8 cellular contexts compared by ENCODE assay signal in the genomic region with DNA sequence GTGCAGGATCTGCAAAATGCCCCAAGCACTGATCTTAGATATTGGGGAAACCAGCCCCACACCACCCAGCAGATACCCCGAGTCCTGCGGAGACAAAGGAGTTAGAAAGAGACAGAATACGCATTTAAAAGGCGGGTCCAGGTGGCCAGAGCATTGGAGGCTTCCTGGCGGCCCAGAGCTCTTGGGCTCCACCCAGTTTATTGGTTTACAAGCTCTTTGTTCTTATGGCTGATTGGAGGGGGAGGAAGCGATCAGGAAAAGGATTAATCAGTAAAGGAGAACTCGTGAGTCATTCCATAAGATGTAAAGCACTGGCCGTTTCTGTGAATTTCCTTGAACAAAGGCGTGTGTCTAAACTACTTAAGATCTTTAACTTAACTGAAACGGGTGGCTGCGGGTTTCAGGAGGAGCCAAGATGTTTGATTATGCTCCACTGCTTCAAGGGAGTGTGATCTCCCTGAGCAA. TPM values are rescaled to one million over a fixed set of nuclear protein-coding genes. Genes with fewer than 3 reads are reported as not detected.
DNase-seq lines count a peak whose midpoint lies in the region; ATAC-seq, FAIRE-seq and TF ChIP-seq lines count a peak whose summit lies in the region.

No MANE protein-coding gene starts in this region.

- TF ChIP-seq POLR2A in K562 (conservative IDR thresholded peaks at IDR 0.05) = no peak
- TF ChIP-seq POLR2A in H54 (IDR thresholded peaks at IDR 0.05; ENCODE audit: low read depth, low read length) = no peak

- H3K36me3 ChIP-seq in K562 (ENCODE audit: control insufficient read depth, insufficient read depth, low read length) (peaks cover 41% of the 10 kb centered on the region; the same call in 2 of the 3 replicates), liver (ENCODE audit: control insufficient read depth in 4 of 4, insufficient read depth in 3 of 4, low read depth in 1 of 4, low read length in 3 of 4) (peaks cover 0 to 9% (median under 1%) of the 10 kb centered on the region in 4 donors), thymus (ENCODE audit: control insufficient read depth, insufficient read depth) (peaks cover 5% of the 10 kb centered on the region)

- no peaks in the 10 kb centered on the region for H3K9me3 ChIP-seq in K562 (replicated peaks; ENCODE audit: control insufficient read depth, insufficient read depth, low read depth, low read length)
- peaks cover 0 to 2% (median 0%) of the 10 kb centered on the region in 4 donors for H3K9me3 ChIP-seq in liver (ENCODE audit: control insufficient read depth in 4 of 4, low read length in 3 of 4)
- no peaks in the 10 kb centered on the region for H3K9me3 ChIP-seq in thymus (ENCODE audit: control insufficient read depth)

- DNase-seq in NCI-H2227 treated with DMSO at 0.1 percent for 48 hours (lab: John Stamatoyannopoulos, UW) (peak; percentile 32), K562 (ENCODE audit: extremely low read depth in 1 of 4, low spot score in 3 of 4) (peak; percentile 35 to 56 (median 44)), H54 (ENCODE audit: insufficient read length, low spot score) (no peak), NCI-H1436 (lab: John Stamatoyannopoulos, UW) (no peak)

- H3K4me3 ChIP-seq in GM08714 (ENCODE audit: low read length) (peak overlapping the region; percentile 93), K562 (peak overlapping the region; percentile 73), liver (ENCODE audit: low read depth in 1 of 3, low read length in 3 of 3) (peak overlapping the region; percentile 53 to 92 (median 89)), thymus (ENCODE audit: low read length) (peak overlapping the region; percentile 73)

- BruUV-seq in K562 (replicated peaks; lab: Mats Ljungman, UMichigan) = no TSS peak

- intact Hi-C loops in K562 (cut with micrococcal nuclease) = no loop called here

- H3K9ac ChIP-seq in K562 (ENCODE audit: insufficient read depth in 1 of 2, low read depth in 2 of 2, low read length in 2 of 2) (peak overlapping the region; percentile 86 to 99), liver (ENCODE audit: low read depth in 1 of 2, low read length in 2 of 2) (peak overlapping the region in 1 of 2 donors; percentile 68)

- in situ Hi-C loops in K562 (cut with MboI) = no loop called here

- POLR2A ChIA-PET in K562 (lab: Yijun Ruan, JAX) = interaction anchor here (0.6 to 0.7 kb wide), 3 partner anchors 32 to 696 kb away, joined by 3 to 4 read pairs (median 3); no protein-coding TSS in a partner anchor

- no peaks in the 10 kb centered on the region for H3K27me3 ChIP-seq in K562 (ENCODE audit: control insufficient read depth in 2 of 2, insufficient read depth in 2 of 2, low read length in 2 of 2)
- no peaks in the 10 kb centered on the region for H3K27me3 ChIP-seq in liver (ENCODE audit: control insufficient read depth in 4 of 4, insufficient read depth in 4 of 4, low read length in 3 of 4)
- no peaks in the 10 kb centered on the region for H3K27me3 ChIP-seq in thymus (ENCODE audit: control insufficient read depth, insufficient read depth)

- CTCF ChIA-PET in K562 (lab: Yijun Ruan, JAX; ENCODE audit: low intra/inter-chr PET ratio) = interaction anchor here (0.6 kb wide), 1 partner anchor 570 kb away, joined by 3 read pairs; a partner anchor contains a TSS

- under 1% methylated on average over 11 of the region's 11 CpGs for WGBS in K562 (ENCODE audit: insufficient coverage, low coverage, missing lambda C conversion rate)
- WGBS in liver = 26% methylated on average over 11 of the region's 11 CpGs
- 39% methylated on average over 11 of the region's 11 CpGs for WGBS in thymus

- peaks cover 44% of the 10 kb centered on the region for H3K79me2 ChIP-seq in K562 (ENCODE audit: control insufficient read depth, insufficient read depth, low read length)

- H3K4me1 ChIP-seq in K562 (replicated peaks in 1 of 2; ENCODE audit: control insufficient read depth in 2 of 2, insufficient read depth in 2 of 2, low read length in 2 of 2) = peaks cover 4 to 9% of the 10 kb centered on the region in 2 experiments; a peak in 3 of 5 replicates
- H3K4me1 ChIP-seq in liver (ENCODE audit: control insufficient read depth in 4 of 4, insufficient read depth in 4 of 4, low read length in 3 of 4) = peaks cover 4 to 14% (median 10%) of the 10 kb centered on the region in 4 donors
- peaks cover 14% of the 10 kb centered on the region for H3K4me1 ChIP-seq in thymus (ENCODE audit: control insufficient read depth, insufficient read depth, low read length)

- H3K27ac ChIP-seq in K562 (ENCODE audit: extremely low read depth, low read depth, low read length) (peak overlapping the region; percentile 86), liver (ENCODE audit: low read depth in 1 of 2, low read length in 2 of 2) (peak overlapping the region in 1 of 2 donors; percentile 69), thymus (ENCODE audit: low read depth) (no peak overlapping the region)

- no peak for TF ChIP-seq CTCF in K562 (IDR thresholded peaks at IDR 0.05 in 2 of 3, conservative IDR thresholded peaks at IDR 0.05 in 1 of 3; ENCODE audit: insufficient read depth in 2 of 3, low read depth in 1 of 3, low read length in 3 of 3)
- TF ChIP-seq CTCF in liver (IDR thresholded peaks at IDR 0.05; ENCODE audit: low read depth, low read length, missing input control) = no peak

- no peak for TF ChIP-seq RAD21 in K562 (CRISPR knock-in tag; conservative IDR thresholded peaks at IDR 0.05 in 1 of 2, IDR thresholded peaks at IDR 0.05 in 1 of 2)
- TF ChIP-seq RAD21 in liver (IDR thresholded peaks at IDR 0.05) = no peak

- peak overlapping the region; percentile 92 for H3K4me2 ChIP-seq in K562 (ENCODE audit: insufficient read depth, low read length)

- H2AFZ ChIP-seq in K562 (ENCODE audit: low read depth, low read length) = peak overlapping the region; percentile 42; the same call in 1 of the 2 replicates

- no peak for FAIRE-seq in K562 (lab: Jason Lieb, UNC)
- FAIRE-seq in H54 (lab: Jason Lieb, UNC) = no peak

- no peaks in the 10 kb centered on the region for H3K9me1 ChIP-seq in K562 (ENCODE audit: control insufficient read depth, insufficient read depth, low read length)

- no peaks in the 10 kb centered on the region for H4K20me1 ChIP-seq in K562 (replicated peaks; ENCODE audit: control insufficient read depth, insufficient read depth, low read length)

- TF ChIP-seq EP300 in K562 (IDR thresholded peaks at IDR 0.05; ENCODE audit: low read length) = no peak

- ATAC-seq in K562 = peak; percentile 48
- ATAC-seq in HG03097 (IDR thresholded peaks at IDR 0.05; ENCODE audit: low FRiP score, unreplicated experiment) = no peak

RNA-seq across cellular contexts. Expression of a gene that starts 0.9 kb away (rescaled TPM):
- 121 and 215 TPM in 2 replicates for total RNA-seq in K562 (2011; cell fraction: chromatin; rRNA removed; ENCODE audit: low replicate concordance)
- 71.4 and 81.6 TPM in 2 replicates for total RNA-seq in K562 (2011; cell fraction: nucleolus; rRNA removed)
- total RNA-seq in K562 (2011; cell fraction: nucleoplasm; rRNA removed) = 111 and 192 TPM in 2 replicates
- total RNA-seq in K562 (2014; rRNA removed) (9.8 and 13.0 TPM in 2 replicates), K562 (2014; rRNA removed; fragmentation: Illumina TruSeq; extraction: Trizol) (42.0 and 47.5 TPM in 2 replicates), K562 (2015; rRNA removed; fragmentation: Illumina TruSeq; extraction: Trizol) (31.8 and 32.5 TPM in 2 replicates), K562 (2021) (33.9 and 35.1 TPM in 2 replicates), liver (10 to 100 TPM; 15.6 to 27.8 TPM)
- polyA plus RNA-seq in K562 (2011; rRNA removed) (30.2 and 41.7 TPM in 2 replicates), K562 (2014; fragmentation: Illumina TruSeq; extraction: Trizol) (24.4 and 24.9 TPM in 2 replicates), K562 (2014; fragmentation: Nextera tagmentation; extraction: Ambion mirVana) (1 to 10 TPM; 3.2 to 3.6 TPM), K562 (2014; rRNA removed) (22.7 and 28.7 TPM in 2 replicates), liver (1 to 10 TPM; 2.7 to 2.8 TPM), thymus (25.4 TPM)
- polyA plus RNA-seq in K562 (2011; cell fraction: cytosol; rRNA removed) = 15.4 and 26.5 TPM in 2 replicates
- 48.4 and 64.5 TPM in 2 replicates for polyA plus RNA-seq in K562 (2011; cell fraction: nucleus; rRNA removed)
- polyA plus RNA-seq in K562 (2012) = 14.0 and 22.1 TPM in 2 replicates
- 47.5 and 57.6 TPM in 2 replicates for polyA minus RNA-seq in K562 (2011; rRNA and poly(A)+ RNA removed)
- 33.0 and 33.9 TPM in 2 replicates for polyA minus RNA-seq in K562 (2011; cell fraction: cytosol; rRNA and poly(A)+ RNA removed)
- polyA minus RNA-seq in K562 (2011; cell fraction: nucleus; rRNA and poly(A)+ RNA removed) = 12.4 and 31.0 TPM in 2 replicates

RNA-seq across cellular contexts. Expression of a gene that starts 20.5 kb away (rescaled TPM):
- 74.5 and 127 TPM in 2 replicates for total RNA-seq in K562 (2011; cell fraction: chromatin; rRNA removed; ENCODE audit: low replicate concordance)
- 50.5 and 52.2 TPM in 2 replicates for total RNA-seq in K562 (2011; cell fraction: nucleolus; rRNA removed)
- total RNA-seq in K562 (2011; cell fraction: nucleoplasm; rRNA removed) = 90.6 and 144 TPM in 2 replicates
- total RNA-seq in K562 (2014; rRNA removed) (24.7 and 28.9 TPM in 2 replicates), K562 (2014; rRNA removed; fragmentation: Illumina TruSeq; extraction: Trizol) (37.5 and 43.1 TPM in 2 replicates), K562 (2015; rRNA removed; fragmentation: Illumina TruSeq; extraction: Trizol) (37.0 and 37.1 TPM in 2 replicates), K562 (2021) (23.2 and 28.6 TPM in 2 replicates), liver (10 to 100 TPM; 10.2 to 30.2 TPM)
- polyA plus RNA-seq in K562 (2011; rRNA removed) (14.4 and 17.9 TPM in 2 replicates), K562 (2014; fragmentation: Illumina TruSeq; extraction: Trizol) (14.3 and 17.1 TPM in 2 replicates), K562 (2014; fragmentation: Nextera tagmentation; extraction: Ambion mirVana) (1 to 10 TPM; 7.4 to 8.8 TPM), K562 (2014; rRNA removed) (14.2 and 20.8 TPM in 2 replicates), liver (1 to 10 TPM; 3.0 to 3.6 TPM), thymus (9.1 TPM)
- polyA plus RNA-seq in K562 (2011; cell fraction: cytosol; rRNA removed) = 5.0 and 8.1 TPM in 2 replicates
- polyA plus RNA-seq in K562 (2011; cell fraction: nucleus; rRNA removed) = 21.1 and 24.4 TPM in 2 replicates
- polyA plus RNA-seq in K562 (2012) = 8.0 and 9.2 TPM in 2 replicates
- polyA minus RNA-seq in K562 (2011; rRNA and poly(A)+ RNA removed) = 45.7 and 51.1 TPM in 2 replicates
- polyA minus RNA-seq in K562 (2011; cell fraction: cytosol; rRNA and poly(A)+ RNA removed) = 9.9 and 22.2 TPM in 2 replicates
- 13.6 and 21.4 TPM in 2 replicates for polyA minus RNA-seq in K562 (2011; cell fraction: nucleus; rRNA and poly(A)+ RNA removed)

RNA-seq across cellular contexts. Expression of a gene that starts 35.9 kb away (rescaled TPM):
- 30.9 and 41.2 TPM in 2 replicates for total RNA-seq in K562 (2011; cell fraction: chromatin; rRNA removed; ENCODE audit: low replicate concordance)
- 27.5 and 37.2 TPM in 2 replicates for total RNA-seq in K562 (2011; cell fraction: nucleolus; rRNA removed)
- total RNA-seq in K562 (2011; cell fraction: nucleoplasm; rRNA removed) = 32.6 and 36.0 TPM in 2 replicates
- total RNA-seq in K562 (2014; rRNA removed) = 7.3 and 8.1 TPM in 2 replicates
- total RNA-seq in K562 (2014; rRNA removed; fragmentation: Illumina TruSeq; extraction: Trizol) = 11.4 and 13.2 TPM in 2 replicates
- total RNA-seq in K562 (2015; rRNA removed; fragmentation: Illumina TruSeq; extraction: Trizol) = 12.4 and 13.3 TPM in 2 replicates
- total RNA-seq in K562 (2021) = 7.1 and 7.2 TPM in 2 replicates
- polyA plus RNA-seq in K562 (2011; rRNA removed) = 6.7 and 8.9 TPM in 2 replicates
- 3.9 and 7.4 TPM in 2 replicates for polyA plus RNA-seq in K562 (2011; cell fraction: cytosol; rRNA removed)
- 11.1 and 14.8 TPM in 2 replicates for polyA plus RNA-seq in K562 (2011; cell fraction: nucleus; rRNA removed)
- polyA plus RNA-seq in K562 (2012) = 5.9 and 6.0 TPM in 2 replicates
- polyA plus RNA-seq in K562 (2014; fragmentation: Illumina TruSeq; extraction: Trizol) = 9.8 and 11.2 TPM in 2 replicates
- 1 to 10 TPM; 4.4 to 8.5 TPM for polyA plus RNA-seq in K562 (2014; fragmentation: Nextera tagmentation; extraction: Ambion mirVana)
- 8.1 and 8.5 TPM in 2 replicates for polyA plus RNA-seq in K562 (2014; rRNA removed)
- polyA minus RNA-seq in K562 (2011; rRNA and poly(A)+ RNA removed) = 10.5 and 11.7 TPM in 2 replicates
- polyA minus RNA-seq in K562 (2011; cell fraction: cytosol; rRNA and poly(A)+ RNA removed) = 2.8 and 4.8 TPM in 2 replicates
- polyA minus RNA-seq in K562 (2011; cell fraction: nucleus; rRNA and poly(A)+ RNA removed) = 12.3 and 16.7 TPM in 2 replicates
- 10 to 100 TPM in 1 of 2 donors, 1 to 10 TPM in 1; 5.4 to 16.1 TPM for total RNA-seq in liver
- 1 to 10 TPM; 3.1 to 5.5 TPM for polyA plus RNA-seq in liver
- 7.8 TPM for polyA plus RNA-seq in thymus

RNA-seq across cellular contexts. Expression of a gene that starts 38.3 kb away (rescaled TPM):
- 29.0 and 39.0 TPM in 2 replicates for total RNA-seq in K562 (2011; cell fraction: chromatin; rRNA removed; ENCODE audit: low replicate concordance)
- total RNA-seq in K562 (2011; cell fraction: nucleolus; rRNA removed) = 21.2 and 21.8 TPM in 2 replicates
- total RNA-seq in K562 (2011; cell fraction: nucleoplasm; rRNA removed) = 38.9 and 50.6 TPM in 2 replicates
- 1.2 and 1.9 TPM in 2 replicates for total RNA-seq in K562 (2014; rRNA removed)
- total RNA-seq in K562 (2014; rRNA removed; fragmentation: Illumina TruSeq; extraction: Trizol) = 2.6 and 3.3 TPM in 2 replicates
- total RNA-seq in K562 (2015; rRNA removed; fragmentation: Illumina TruSeq; extraction: Trizol) = 1.7 and 2.6 TPM in 2 replicates
- total RNA-seq in K562 (2021) = 3.0 and 3.1 TPM in 2 replicates
- polyA plus RNA-seq in K562 (2011; rRNA removed) = 3.2 and 3.5 TPM in 2 replicates
- polyA plus RNA-seq in K562 (2011; cell fraction: cytosol; rRNA removed) = 1.1 and 1.5 TPM in 2 replicates
- 5.1 and 5.8 TPM in 2 replicates for polyA plus RNA-seq in K562 (2011; cell fraction: nucleus; rRNA removed)
- polyA plus RNA-seq in K562 (2012) = 2.1 and 3.9 TPM in 2 replicates
- polyA plus RNA-seq in K562 (2014; fragmentation: Illumina TruSeq; extraction: Trizol) = 0.42 and 0.73 TPM in 2 replicates
- polyA plus RNA-seq in K562 (2014; fragmentation: Nextera tagmentation; extraction: Ambion mirVana) = 1 to 10 TPM; 1.4 to 1.5 TPM
- polyA plus RNA-seq in K562 (2014; rRNA removed) = 1.5 and 1.7 TPM in 2 replicates
- 7.8 and 8.0 TPM in 2 replicates for polyA minus RNA-seq in K562 (2011; rRNA and poly(A)+ RNA removed)
- polyA minus RNA-seq in K562 (2011; cell fraction: cytosol; rRNA and poly(A)+ RNA removed) = 2.3 and 5.2 TPM in 2 replicates
- 5.3 and 7.1 TPM in 2 replicates for polyA minus RNA-seq in K562 (2011; cell fraction: nucleus; rRNA and poly(A)+ RNA removed)
- 10 to 100 TPM in 1 of 2 donors, 1 to 10 TPM in 1; 9.1 to 13.8 TPM for total RNA-seq in liver
- polyA plus RNA-seq in liver = 1 to 10 TPM; 6.9 to 7.3 TPM
- 16.7 TPM for polyA plus RNA-seq in thymus

Comparison
In these comparisons a context has a peak if more than half of its experiments do, and no peak if none do; other contexts are left out.
1. DNase-seq: peak in NCI-H2227 treated with DMSO at 0.1 percent for 48 hours (single experiment) and K562 (4 of 4); none in H54 (single experiment) and NCI-H1436 (single experiment).
2. Peak in every context shown above with its lines, with median percentiles within 50 percentile points of each other: H3K4me3 ChIP-seq.